In genomic region chr7:44180631-44181030, GRCh38 we compare ENCODE assay signal across 19 cellular contexts. TPM values are rescaled to one million over a fixed set of nuclear protein-coding genes. Genes with fewer than 3 reads are reported as not detected.
DNase-seq lines count a peak whose midpoint lies in the region; ATAC-seq and TF ChIP-seq lines count a peak whose summit lies in the region.
"Had no signal": no experiment of that assay in that cellular context is flagged by ENCODE, and none has a peak within 500 bp of the region (broad histone marks: within the 10 kb centered on the region; RNA-seq: fewer than 3 reads in every experiment).

No MANE protein-coding gene starts in this region.

- peaks cover 7% of the 10 kb centered on the region for H3K9me3 ChIP-seq in H9 (ENCODE audit: control insufficient read depth, low read depth, low read length)
- peaks cover 5% of the 10 kb centered on the region for H3K9me3 ChIP-seq in PC-9 (ENCODE audit: insufficient read depth, low read depth)
- no peaks in the 10 kb centered on the region for H3K9me3 ChIP-seq in upper lobe of right lung

- no peak overlapping the region for H3T11ph ChIP-seq in H9 (ENCODE audit: low read length)

- no peaks in the 10 kb centered on the region for H4K20me1 ChIP-seq in H9 (ENCODE audit: control insufficient read depth, insufficient read depth, insufficient read length)
- H4K20me1 ChIP-seq in PC-9 (ENCODE audit: insufficient read depth), result no peaks in the 10 kb centered on the region

- H3K27me3 ChIP-seq in H9 (ENCODE audit: insufficient read depth, low read length) (no peaks in the 10 kb centered on the region), PC-9 (ENCODE audit: insufficient read depth, low read depth) (no peaks in the 10 kb centered on the region), upper lobe of right lung (no peaks in the 10 kb centered on the region)

- no peak overlapping the region for H4K8ac ChIP-seq in H9 (replicated peaks; ENCODE audit: insufficient read length, low read depth, low read length)

- peaks cover 39% of the 10 kb centered on the region for H3F3A ChIP-seq in PC-9 (ENCODE audit: insufficient read depth, low read depth)

- no peak overlapping the region for H3K56ac ChIP-seq in H9 (ENCODE audit: insufficient read length, low read depth, low read length)

- H3K27ac Mint-ChIP-seq in H9, result no peak overlapping the region
- H3K27ac Mint-ChIP-seq: CD4-positive, alpha-beta memory T cell had no signal

- no peak overlapping the region for H3K14ac ChIP-seq in H9 (ENCODE audit: insufficient read depth, low read length)

- no CpG with 5 or more reads among the region's 3 CpGs for WGBS in H9 (ENCODE audit: extremely low coverage, insufficient read length, low lambda C conversion rate)

- H3K79me1 ChIP-seq in H9 (ENCODE audit: insufficient read depth, low read depth, low read length, poor library complexity, severe bottlenecking), result no peaks in the 10 kb centered on the region

- H4K91ac ChIP-seq in H9 (ENCODE audit: insufficient read length, low read depth, low read length), result no peak overlapping the region

- DNase-seq in H9 (peak; percentile 13), PC-9 (peak; percentile 58 to 96), left lobe of liver (ENCODE audit: low spot score) (peak; percentile 22), upper lobe of right lung (peak; percentile 3), NCI-H345 treated with DMSO at 0.1 percent for 48 hours (lab: John Stamatoyannopoulos, UW; ENCODE audit: unreplicated experiment) (no peak)
- DNase-seq: C1 segment of cervical spinal cord; Calu3; CD4-positive, alpha-beta memory T cell; COR-L47; DMS53; DMS79 treated with DMSO at 0.1 percent for 48 hours; GF-D8; GM23248; HCEC 1CT had no signal

- H3K4me1 ChIP-seq in H9 (ENCODE audit: insufficient read depth, low read length) (no peaks in the 10 kb centered on the region), PC-9 (replicated peaks; ENCODE audit: insufficient read depth) (peaks cover 61% of the 10 kb centered on the region), upper lobe of right lung (no peaks in the 10 kb centered on the region)

- peaks cover 0 to 7% (median 2%) of the 10 kb centered on the region in 3 experiments; a peak in 2 of 7 replicates for H3K36me3 Mint-ChIP-seq in H9 (ENCODE audit: insufficient read depth in 1 of 3, low read depth in 3 of 3)
- H3K36me3 Mint-ChIP-seq: CD4-positive, alpha-beta memory T cell had no signal

- H2BK5ac ChIP-seq in H9 (ENCODE audit: insufficient read length, low read length), result no peak overlapping the region

- peaks cover 24 to 26% of the 10 kb centered on the region in 2 experiments for H3K4me1 Mint-ChIP-seq in H9
- H3K4me1 Mint-ChIP-seq: CD4-positive, alpha-beta memory T cell had no signal

- peaks cover 11 to 12% of the 10 kb centered on the region in 2 experiments; a peak in 4 of 5 replicates for H3K9me3 Mint-ChIP-seq in H9

- H4K5ac ChIP-seq in H9 (ENCODE audit: insufficient read length, low read depth, low read length), result no peak overlapping the region

- no peak overlapping the region for H3K4ac ChIP-seq in H9 (ENCODE audit: low read depth, low read length)

- no peak overlapping the region for H3K4me3 Mint-ChIP-seq in H9
- H3K4me3 Mint-ChIP-seq: CD4-positive, alpha-beta memory T cell had no signal

- H2AK5ac ChIP-seq in H9 (ENCODE audit: insufficient read length, low read length), result no peak overlapping the region

- H3K4me2 ChIP-seq in H9 (ENCODE audit: insufficient read depth, insufficient read length, low read length) (no peak overlapping the region), PC-9 (peak overlapping the region; percentile 27; the same call in 1 of the 2 replicates)

- H2AFZ ChIP-seq in H9 (ENCODE audit: low read length) (no peak overlapping the region), PC-9 (no peak overlapping the region)
- H2AFZ ChIP-seq: GM23248 had no signal

- BruUV-seq in PC-9 (replicated peaks; lab: Mats Ljungman, UMichigan), result no TSS peak

- no peak for ATAC-seq in left lobe of liver
- no peak for ATAC-seq in upper lobe of right lung
- ATAC-seq in GM19023 (IDR thresholded peaks at IDR 0.05; ENCODE audit: unreplicated experiment), result no peak

- no peaks in the 10 kb centered on the region for H3K36me3 ChIP-seq in PC-9 (ENCODE audit: low read depth)
- H3K36me3 ChIP-seq in upper lobe of right lung, result no peaks in the 10 kb centered on the region

- H3K4me3 ChIP-seq in PC-9, result no peak overlapping the region
- no peak overlapping the region for H3K4me3 ChIP-seq in upper lobe of right lung
- H3K4me3 ChIP-seq: GM23248 had no signal

- H3K9me2 ChIP-seq in PC-9 (ENCODE audit: insufficient read depth), result no peaks in the 10 kb centered on the region

- no peaks in the 10 kb centered on the region for H3K23me2 ChIP-seq in H9 (ENCODE audit: insufficient read length, low read depth, low read length, poor library complexity, severe bottlenecking)

- H3K27ac ChIP-seq in H9 (ENCODE audit: insufficient read length, low read depth, low read length) (no peak overlapping the region), PC-9 (no peak overlapping the region), upper lobe of right lung (no peak overlapping the region)
- H3K27ac ChIP-seq: GM23248 had no signal

- CTCF ChIA-PET in PC-9 (lab: Charles Lee), result no interaction called here

- intact Hi-C loops in PC-9 (cut with micrococcal nuclease; ENCODE audit: unreplicated experiment) (loop anchor here (5.0 kb wide), 2 partner anchors 48 to 98 kb away; partner anchors contain the start of gene POLM), upper lobe of right lung (cut with DNase I) (no loop called here)

- H2BK15ac ChIP-seq in H9 (ENCODE audit: low read depth, low read length), result no peak overlapping the region

- no peak overlapping the region for H3K23ac ChIP-seq in H9 (ENCODE audit: insufficient read length, low read depth, low read length)

- no peak overlapping the region for H2BK120ac ChIP-seq in H9 (ENCODE audit: low read depth, low read length, poor library complexity, severe bottlenecking)

- POLR2A ChIA-PET in PC-9 (lab: Charles Lee; ENCODE audit: unreplicated experiment), result no interaction called here

- no peak overlapping the region for H3K18ac ChIP-seq in H9 (ENCODE audit: insufficient read length, low read depth, low read length)

- H3K9ac ChIP-seq in H9 (ENCODE audit: extremely low read depth, insufficient read length, low read length), result no peak overlapping the region
- H3K9ac ChIP-seq: GM23248 had no signal

- no peak overlapping the region for H2BK12ac ChIP-seq in H9 (ENCODE audit: insufficient read length, low read depth, low read length)

- no peaks in the 10 kb centered on the region for H3K79me2 ChIP-seq in H9 (ENCODE audit: insufficient read depth, low read length)
- no peaks in the 10 kb centered on the region for H3K79me2 ChIP-seq in PC-9 (ENCODE audit: low read depth)

- no peak overlapping the region for H2BK20ac ChIP-seq in H9 (ENCODE audit: low read depth, low read length, poor library complexity, severe bottlenecking)

- peaks cover 23% of the 10 kb centered on the region for H3K27me3 Mint-ChIP-seq in H9 (ENCODE audit: low read depth)

- no peak for TF ChIP-seq CTCF in H9 (conservative IDR thresholded peaks at IDR 0.05)
- no peak for TF ChIP-seq CTCF in PC-9 (conservative IDR thresholded peaks at IDR 0.05)
- no peak for TF ChIP-seq CTCF in upper lobe of right lung (IDR thresholded peaks at IDR 0.05)

RNA-seq across cellular contexts. Expression of gene GCK, which starts 8.6 kb away (rescaled TPM):
- total RNA-seq in H9 (2021) (0.90 and 0.98 TPM in 2 replicates), PC-9 (2021) (not detected in 2 replicates), left lobe of liver (1.7 TPM), upper lobe of right lung (0.23 TPM)
- total RNA-seq: A172, A673, Calu3, G401 had no signal

RNA-seq across cellular contexts. Expression of gene YKT6, which starts 20.1 kb away (rescaled TPM):
- 104 and 105 TPM in 2 replicates for total RNA-seq in H9 (2021)
- total RNA-seq in PC-9 (2021), result 109 and 142 TPM in 2 replicates
- total RNA-seq in left lobe of liver, result 19.9 TPM
- total RNA-seq in upper lobe of right lung, result 54.7 TPM

RNA-seq across cellular contexts. Expression of gene MYL7, which starts 39.5 kb away (rescaled TPM):
- total RNA-seq in H9 (2021) (4.9 and 5.7 TPM in 2 replicates), PC-9 (2021) (not detected in 2 replicates), left lobe of liver (not detected), upper lobe of right lung (3.1 TPM)
- total RNA-seq: A172; A673; Calu3; CD4-positive, alpha-beta memory T cell; Daoy; GM23248 had no signal

RNA-seq across cellular contexts. Expression of gene POLD2, which starts 57.3 kb away (rescaled TPM):
- total RNA-seq in H9 (2021), result 126 and 131 TPM in 2 replicates
- total RNA-seq in PC-9 (2021), result 217 and 249 TPM in 2 replicates
- total RNA-seq in left lobe of liver, result 78.3 TPM
- total RNA-seq in upper lobe of right lung, result 60.2 TPM
